8 cellular contexts compared by ENCODE assay signal in genomic region chr10:15419279-15419874, GRCh38. TPM values are rescaled to one million over a fixed set of nuclear protein-coding genes. Genes with fewer than 3 reads are reported as not detected.
DNase-seq lines count a peak whose midpoint lies in the region; ATAC-seq and TF ChIP-seq lines count a peak whose summit lies in the region.

No MANE protein-coding gene starts in this region.

- H3K9ac ChIP-seq in OCI-LY1 (ENCODE audit: low read length): no peak overlapping the region

- CTCF ChIA-PET in CD8-positive, alpha-beta memory T cell (lab: Charles Lee): interaction anchor here (0.6 to 1.3 kb wide), 2 partner anchors 11 to 12 kb away, joined by 3 read pairs; no protein-coding TSS in a partner anchor

- no peak overlapping the region for H3K4me3 ChIP-seq in CD8-positive, alpha-beta memory T cell (ENCODE audit: low read length)
- H3K4me3 ChIP-seq in OCI-LY1 (ENCODE audit: low read depth, low read length, poor library complexity, severe bottlenecking): no peak overlapping the region

- no peak overlapping the region for H3K27ac Mint-ChIP-seq in CD8-positive, alpha-beta memory T cell
- no peak overlapping the region for H3K27ac Mint-ChIP-seq in brain

- H3K4me2 ChIP-seq in OCI-LY1 (ENCODE audit: low read length): no peak overlapping the region

- TF ChIP-seq CTCF in OCI-LY1 (IDR thresholded peaks at IDR 0.05; ENCODE audit: low read length) (peak; percentile 84), brain (conservative IDR thresholded peaks at IDR 0.05) (peak; percentile 51 to 73)

- no peak overlapping the region for H3K27ac ChIP-seq in CD8-positive, alpha-beta memory T cell (ENCODE audit: low read depth, low read length)
- H3K27ac ChIP-seq in OCI-LY1 (ENCODE audit: low read depth, low read length, poor library complexity, severe bottlenecking): no peak overlapping the region

- H3K4me1 Mint-ChIP-seq in CD8-positive, alpha-beta memory T cell: no peaks in the 10 kb centered on the region
- no peaks in the 10 kb centered on the region for H3K4me1 Mint-ChIP-seq in brain

- no peak for TF ChIP-seq POLR2A in GM18505 (IDR thresholded peaks at IDR 0.05; ENCODE audit: borderline replicate concordance, extremely low read depth, insufficient read depth, insufficient read length)

- H3K9me2 ChIP-seq in OCI-LY1 (ENCODE audit: low read depth, low read length): no peaks in the 10 kb centered on the region

- no peak overlapping the region for H2AFZ ChIP-seq in OCI-LY1 (ENCODE audit: low read length)

- no peaks in the 10 kb centered on the region for H4K20me1 ChIP-seq in OCI-LY1 (ENCODE audit: insufficient read depth, low read length)

- ATAC-seq in GM19395 (IDR thresholded peaks at IDR 0.05; ENCODE audit: unreplicated experiment) (peak; percentile 67), GM18505 (IDR thresholded peaks at IDR 0.05; ENCODE audit: unreplicated experiment) (no peak)

- peak in 3 of 5 donors; percentile 8 to 56 (median 17) for DNase-seq in CD8-positive, alpha-beta memory T cell
- DNase-seq in kidney glomerular epithelial cell (lab: John Stamatoyannopoulos, UW): peak; percentile 48
- peak; percentile 83 for DNase-seq in superior temporal gyrus (ENCODE audit: extremely low spot score)
- DNase-seq in NCI-H187 treated with DMSO at 0.1 percent for 48 hours (lab: John Stamatoyannopoulos, UW): no peak

- H3K4me1 ChIP-seq in CD8-positive, alpha-beta memory T cell (ENCODE audit: insufficient read depth, low read length): no peaks in the 10 kb centered on the region
- H3K4me1 ChIP-seq in OCI-LY1 (ENCODE audit: insufficient read depth, low read length, severe bottlenecking): no peaks in the 10 kb centered on the region

- POLR2A ChIA-PET in CD8-positive, alpha-beta memory T cell (lab: Charles Lee): no interaction called here

- H3K36me3 ChIP-seq in CD8-positive, alpha-beta memory T cell (ENCODE audit: insufficient read depth, low read length): no peaks in the 10 kb centered on the region
- no peaks in the 10 kb centered on the region for H3K36me3 ChIP-seq in OCI-LY1 (ENCODE audit: insufficient read depth, low read length)

- H3K27me3 Mint-ChIP-seq in CD8-positive, alpha-beta memory T cell: peaks cover 0 to 35% of the 10 kb centered on the region in 2 donors
- peaks cover 5% of the 10 kb centered on the region for H3K27me3 Mint-ChIP-seq in brain

- peaks cover 0 to 1% (median 0%) of the 10 kb centered on the region in 3 donors for H3K36me3 Mint-ChIP-seq in CD8-positive, alpha-beta memory T cell
- H3K36me3 Mint-ChIP-seq in brain: no peaks in the 10 kb centered on the region

- no peaks in the 10 kb centered on the region for H3K27me3 ChIP-seq in CD8-positive, alpha-beta memory T cell (ENCODE audit: insufficient read depth, low read length, poor library complexity, severe bottlenecking)
- H3K27me3 ChIP-seq in OCI-LY1 (ENCODE audit: insufficient read depth, low read length): no peaks in the 10 kb centered on the region

- no peaks in the 10 kb centered on the region for H3F3A ChIP-seq in OCI-LY1 (ENCODE audit: insufficient read depth, low read length)

- H3K9me3 ChIP-seq in CD8-positive, alpha-beta memory T cell (ENCODE audit: low read length): no peaks in the 10 kb centered on the region
- no peaks in the 10 kb centered on the region for H3K9me3 ChIP-seq in OCI-LY1 (ENCODE audit: low read length)

- H3K79me2 ChIP-seq in OCI-LY1 (ENCODE audit: insufficient read depth, low read length): no peaks in the 10 kb centered on the region

- peaks cover 0 to 14% (median 4%) of the 10 kb centered on the region in 5 donors for H3K9me3 Mint-ChIP-seq in CD8-positive, alpha-beta memory T cell
- peaks cover 0 to 3% (median 0%) of the 10 kb centered on the region in 5 experiments for H3K9me3 Mint-ChIP-seq in brain

- H3K4me3 Mint-ChIP-seq in CD8-positive, alpha-beta memory T cell: no peak overlapping the region
- H3K4me3 Mint-ChIP-seq in brain: no peak overlapping the region

RNA-seq across cellular contexts. Expression of gene FAM171A1, which starts 48.3 kb away (rescaled TPM):
- 1 to 10 TPM; 4.2 to 4.9 TPM for total RNA-seq in CD8-positive, alpha-beta memory T cell
- 9.7 TPM for polyA plus RNA-seq in CD8-positive, alpha-beta memory T cell
- 78.6 TPM for polyA plus RNA-seq in brain (ENCODE audit: insufficient read depth, low read depth, low replicate concordance)
